9 cellular contexts compared by ENCODE assay signal in genomic region chr4:74230902-74231499, GRCh38.
A peak's percentile ranks its signal among the peaks of the same experiment; 100 is the strongest.
DNase-seq lines count a peak whose midpoint lies in the region; ATAC-seq, FAIRE-seq and TF ChIP-seq lines count a peak whose summit lies in the region.
"Had no signal": no experiment of that assay in that cellular context is flagged by ENCODE, and none has a peak within 500 bp of the region (broad histone marks: within the 10 kb centered on the region; RNA-seq: fewer than 3 reads in every experiment).

No MANE protein-coding gene starts in this region.

- no peaks in the 10 kb centered on the region for H3K9me1 ChIP-seq in endothelial cell of umbilical vein (replicated peaks; ENCODE audit: control insufficient read depth, extremely low read depth, insufficient read depth, low read length)

- in situ Hi-C loops in HAP-1 (cut with MboI; ENCODE audit: low sequenced_read_pairs) = no loop called here

- no peaks in the 10 kb centered on the region for H3K9me3 Mint-ChIP-seq in activated naive CD4-positive, alpha-beta T cell treated with anti-CD3 and anti-CD28 coated beads for 36 hours

- H3K36me3 ChIP-seq in MG63 (no peaks in the 10 kb centered on the region), endothelial cell of umbilical vein (ENCODE audit: control insufficient read depth in 2 of 2, extremely low read depth in 1 of 2, insufficient read depth in 2 of 2, low read length in 2 of 2) (no peaks in the 10 kb centered on the region), HAP-1 (replicated peaks) (no peaks in the 10 kb centered on the region)

- H3K27ac ChIP-seq in endothelial cell of umbilical vein (ENCODE audit: insufficient read depth, low read depth, low read length) = peak overlapping the region; percentile 74

- POLR2A ChIA-PET in endothelial cell of umbilical vein (lab: Charles Lee) = no interaction called here

- no TSS peak for BruUV-seq in endothelial cell of umbilical vein (replicated peaks; lab: Mats Ljungman, UMichigan)

- no peaks in the 10 kb centered on the region for H3K9me3 ChIP-seq in MG63
- no peaks in the 10 kb centered on the region for H3K9me3 ChIP-seq in endothelial cell of umbilical vein (replicated peaks; ENCODE audit: control insufficient read depth, insufficient read depth, low read length)
- no peaks in the 10 kb centered on the region for H3K9me3 ChIP-seq in HAP-1

- no peak overlapping the region for H3K4me3 Mint-ChIP-seq in activated naive CD4-positive, alpha-beta T cell treated with anti-CD3 and anti-CD28 coated beads for 36 hours

- H3K27me3 ChIP-seq in MG63 (no peaks in the 10 kb centered on the region), endothelial cell of umbilical vein (ENCODE audit: control insufficient read depth in 2 of 2, insufficient read depth in 2 of 2, low read length in 2 of 2) (no peaks in the 10 kb centered on the region), HAP-1 (ENCODE audit: low read depth) (no peaks in the 10 kb centered on the region)

- no peak for TF ChIP-seq CTCF in endothelial cell of umbilical vein (IDR thresholded peaks at IDR 0.05; ENCODE audit: extremely low read depth in 1 of 2, insufficient read depth in 1 of 2, low read depth in 1 of 2, low read length in 2 of 2)

- no peak overlapping the region for H3K9ac ChIP-seq in endothelial cell of umbilical vein (replicated peaks; ENCODE audit: extremely low read depth, insufficient read depth, low read length)

- peaks cover 10% of the 10 kb centered on the region for H3K4me1 Mint-ChIP-seq in activated naive CD4-positive, alpha-beta T cell treated with anti-CD3 and anti-CD28 coated beads for 36 hours (ENCODE audit: low read depth)

- peak; percentile 46 for ATAC-seq in stimulated activated naive CD8-positive, alpha-beta T cell treated with anti-CD3 and anti-CD28 coated beads, Interleukin-15, Interleukin-2, amounts not matched to agents 100 U/mL and 50 U/mL, for 24 hours

- intact Hi-C loops in activated naive CD4-positive, alpha-beta T cell treated with anti-CD3 and anti-CD28 coated beads for 36 hours (cut with micrococcal nuclease) = loop anchor here (5.0 kb wide), 1 partner anchor 301 kb away; no protein-coding TSS in a partner anchor
- intact Hi-C loops in endothelial cell of umbilical vein (cut with micrococcal nuclease) = loop anchor here (2.0 to 10.0 kb wide), 2 partner anchors 304 to 394 kb away; no protein-coding TSS in a partner anchor

- H4K20me1 ChIP-seq in endothelial cell of umbilical vein (replicated peaks; ENCODE audit: control insufficient read depth, extremely low read depth, insufficient read depth, low read length) = no peaks in the 10 kb centered on the region

- H3K36me3 Mint-ChIP-seq in activated naive CD4-positive, alpha-beta T cell treated with anti-CD3 and anti-CD28 coated beads for 36 hours (ENCODE audit: low read depth) = no peaks in the 10 kb centered on the region

- H2AFZ ChIP-seq in endothelial cell of umbilical vein (ENCODE audit: low read depth, low read length) = peak overlapping the region; percentile 91

- H3K4me2 ChIP-seq in endothelial cell of umbilical vein (ENCODE audit: insufficient read depth, low read length) = peak overlapping the region; percentile 70

- FAIRE-seq in endothelial cell of umbilical vein (lab: Jason Lieb, UNC) = peak; percentile 67

- H3K4me3 ChIP-seq in MG63 = no peak overlapping the region
- peak overlapping the region in 1 of 3 experiments; percentile 1 for H3K4me3 ChIP-seq in endothelial cell of umbilical vein (replicated peaks in 1 of 3; ENCODE audit: insufficient read depth in 1 of 3, low read depth in 1 of 3, low read length in 3 of 3)
- no peak overlapping the region for H3K4me3 ChIP-seq in HAP-1

- H3K4me1 ChIP-seq in endothelial cell of umbilical vein (ENCODE audit: control insufficient read depth, extremely low read depth, insufficient read depth, low read length) (peaks cover 23% of the 10 kb centered on the region), HAP-1 (no peaks in the 10 kb centered on the region)

- no peaks in the 10 kb centered on the region for H3K27me3 Mint-ChIP-seq in activated naive CD4-positive, alpha-beta T cell treated with anti-CD3 and anti-CD28 coated beads for 36 hours (ENCODE audit: low read depth)

- no peak overlapping the region for H3K27ac Mint-ChIP-seq in activated naive CD4-positive, alpha-beta T cell treated with anti-CD3 and anti-CD28 coated beads for 36 hours

- TF ChIP-seq POLR2A in endothelial cell of umbilical vein (IDR thresholded peaks at IDR 0.05; ENCODE audit: low read depth, low read length) = no peak

- dilution Hi-C loops in endothelial cell of umbilical vein (cut with MboI; ENCODE audit: extremely low pct_ligation_motif_present, low sequenced_read_pairs) = no loop called here

- H3K79me2 ChIP-seq in endothelial cell of umbilical vein (ENCODE audit: control insufficient read depth, insufficient read depth, low read length) = no peaks in the 10 kb centered on the region

- CTCF ChIA-PET in activated naive CD4-positive, alpha-beta T cell treated with anti-CD3 and anti-CD28 coated beads for 36 hours (lab: Charles Lee) = interaction anchor here (1.0 to 4.6 kb wide), 2 partner anchors 42 to 76 kb away, joined by 5 to 33 read pairs; partner anchors contain the start of gene EPGN
- CTCF ChIA-PET in endothelial cell of umbilical vein (lab: Charles Lee) = interaction anchor here (0.6 to 4.7 kb wide), 14 partner anchors 8 to 445 kb away, joined by 3 to 51 read pairs (median 3); partner anchors contain the start of gene EPGN

- DNase-seq in activated naive CD4-positive, alpha-beta T cell treated with anti-CD3 and anti-CD28 coated beads for 36 hours = peak; percentile 39
- DNase-seq in activated naive CD4-positive, alpha-beta T cell (lab: John Stamatoyannopoulos, UW) = no peak
- peak; percentile 63 for DNase-seq in MG63
- DNase-seq in endothelial cell of umbilical vein (ENCODE audit: low read depth, low spot score) = peak; percentile 71
- DNase-seq in stimulated activated naive CD8-positive, alpha-beta T cell treated with anti-CD3 and anti-CD28 coated beads, Interleukin-15, Interleukin-2, amounts not matched to agents 100 U/mL and 50 U/mL, for 24 hours = peak; percentile 5
- no peak for DNase-seq in HAP-1 (ENCODE audit: low spot score in 2 of 2)
- DNase-seq in NCI-H748 (lab: John Stamatoyannopoulos, UW; ENCODE audit: unreplicated experiment) = no peak
- no peak for DNase-seq in DMS79 (lab: John Stamatoyannopoulos, UW)
- DNase-seq: DND-41 had no signal

TF ChIP-seq in endothelial cell of umbilical vein, 7 proteins besides CTCF, POLR2A, EP300 and RAD21:
- no peak for TF ChIP-seq MAX (IDR thresholded peaks at IDR 0.05; ENCODE audit: insufficient read depth, insufficient read length)
- peak; percentile 74 for TF ChIP-seq FOS (IDR thresholded peaks at IDR 0.05; ENCODE audit: borderline replicate concordance, insufficient read depth, low read length)
- TF ChIP-seq MYC (IDR thresholded peaks at IDR 0.05; ENCODE audit: low read depth, low read length) = no peak
- peak; percentile 18 for TF ChIP-seq POLR2AphosphoS5 (IDR thresholded peaks at IDR 0.05; ENCODE audit: insufficient read depth, low read depth, low read length)
- no peak for TF ChIP-seq GATA2 (IDR thresholded peaks at IDR 0.05; ENCODE audit: insufficient read depth, insufficient read length, low read depth, low read length)
- TF ChIP-seq JUN (IDR thresholded peaks at IDR 0.05; ENCODE audit: borderline replicate concordance, insufficient read depth, insufficient read length, low read depth) = no peak
- no peak for TF ChIP-seq EZH2 (IDR thresholded peaks at IDR 0.05; ENCODE audit: borderline replicate concordance, low read depth, low read length, severe bottlenecking)

Comparison
In these comparisons a context has a peak if more than half of its experiments do, and no peak if none do; other contexts are left out.
1. DNase-seq: peak in activated naive CD4-positive, alpha-beta T cell treated with anti-CD3 and anti-CD28 coated beads for 36 hours (single experiment), MG63 (single experiment), endothelial cell of umbilical vein (single experiment) and stimulated activated naive CD8-positive, alpha-beta T cell treated with anti-CD3 and anti-CD28 coated beads, Interleukin-15, Interleukin-2, amounts not matched to agents 100 U/mL and 50 U/mL, for 24 hours (single experiment); none in activated naive CD4-positive, alpha-beta T cell (0 of 4), HAP-1 (0 of 2), NCI-H748 (single experiment) and DMS79 (single experiment).